15 cellular contexts compared by ENCODE assay signal in the genomic region with DNA sequence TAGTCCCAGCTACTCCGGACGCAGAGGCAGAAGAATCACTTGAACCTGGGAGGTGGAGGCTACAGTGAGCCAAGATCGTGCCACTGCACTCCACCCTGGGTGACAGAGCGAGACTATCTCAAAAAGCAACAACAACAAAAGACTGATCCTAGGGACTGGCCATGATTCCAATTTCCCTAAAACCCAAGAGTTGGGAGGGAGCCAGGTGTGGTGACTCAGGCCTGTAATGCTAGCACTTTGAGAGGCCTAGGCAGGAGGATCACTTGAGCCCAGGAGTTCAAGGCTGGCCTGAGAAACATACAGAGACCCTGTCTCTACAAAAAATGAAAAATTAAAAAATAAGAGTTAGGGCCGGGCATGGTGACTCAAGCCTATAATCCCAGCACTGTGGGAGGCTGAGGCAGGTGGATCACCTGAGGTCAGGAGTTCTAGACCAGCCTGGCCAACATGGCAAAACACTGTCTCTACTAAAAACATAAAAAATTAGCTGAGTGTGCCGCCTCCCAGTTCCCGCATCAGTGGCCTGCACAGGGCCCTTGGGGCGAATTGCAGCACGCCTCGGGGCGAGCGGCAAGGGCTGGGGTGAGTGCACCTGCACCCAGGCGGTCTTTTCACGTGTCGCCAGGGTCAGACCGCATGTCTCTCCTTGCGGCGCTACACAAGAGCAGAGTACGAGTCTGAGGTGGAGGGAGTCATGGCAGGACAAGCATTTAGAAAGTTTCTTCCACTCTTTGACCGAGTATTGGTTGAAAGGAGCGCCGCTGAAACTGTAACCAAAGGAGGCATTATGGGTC. TPM values are rescaled to one million over a fixed set of nuclear protein-coding genes. Genes with fewer than 3 reads are reported as not detected.
A peak's percentile ranks its signal among the peaks of the same experiment; 100 is the strongest.
DNase-seq lines count a peak whose midpoint lies in the region; ATAC-seq, FAIRE-seq and TF ChIP-seq lines count a peak whose summit lies in the region.
"Had no signal": no experiment of that assay in that cellular context is flagged by ENCODE, and none has a peak within 500 bp of the region (broad histone marks: within the 10 kb centered on the region; RNA-seq: fewer than 3 reads in every experiment).

No MANE protein-coding gene starts in this region.

- no peak overlapping the region for H2AFZ ChIP-seq in HepG2 (ENCODE audit: low read length)

- WGBS in HepG2 (ENCODE audit: low lambda C conversion rate), result 58% methylated on average over 22 of the region's 22 CpGs
- 82% methylated on average over 9 of the region's 22 CpGs for WGBS in right lobe of liver (ENCODE audit: insufficient coverage, low coverage, low lambda C conversion rate, missing lambda C conversion rate)
- 88 to 91% methylated on average over 11 to 21 of the region's 22 CpGs for WGBS in esophagus squamous epithelium, 2 donors

- DNase-seq in HepG2 (ENCODE audit: low spot score) (no peak), right lobe of liver (no peak), epithelial cell of esophagus (ENCODE audit: low read depth) (peak; percentile 47), posterior vena cava (ENCODE audit: low spot score) (peak; percentile 56), GM13976 (ENCODE audit: low spot score) (no peak), sciatic nerve (ENCODE audit: low spot score) (no peak), esophagus squamous epithelium (lab: John Stamatoyannopoulos, UW) (no peak)
- DNase-seq: 8988T; CD4-positive, CD25-positive, alpha-beta regulatory T cell; DMS53; GF-D8; HCEC 1CT; IMR-90 had no signal

- no peaks in the 10 kb centered on the region; a peak in 1 of 5 replicates for H3K27me3 ChIP-seq in HepG2 (ENCODE audit: control insufficient read depth in 1 of 2, insufficient read depth in 2 of 2, low read length in 2 of 2)
- no peaks in the 10 kb centered on the region for H3K27me3 ChIP-seq in right lobe of liver
- no peaks in the 10 kb centered on the region for H3K27me3 ChIP-seq in esophagus squamous epithelium
- H3K27me3 ChIP-seq: BLaER1 treated with 17β-estradiol and CSF1 and Interleukin-3, amounts not matched to agents 10 nM and 100 nM had no signal

- CTCF ChIA-PET in HepG2 (lab: Yijun Ruan, JAX; ENCODE audit: low intra/inter-chr PET ratio, low total read pairs), result no interaction called here

- TF ChIP-seq RAD21 in HepG2 (CRISPR knock-in tag; IDR thresholded peaks at IDR 0.05), result no peak

- no peak overlapping the region for H3K9ac ChIP-seq in HepG2 (ENCODE audit: insufficient read depth, low read depth, low read length)
- H3K9ac ChIP-seq: BLaER1 treated with 17β-estradiol and CSF1 and Interleukin-3, amounts not matched to agents 10 nM and 100 nM had no signal

- no peak for TF ChIP-seq POLR2A in HepG2 (IDR thresholded peaks at IDR 0.05; ENCODE audit: insufficient read depth in 1 of 2, low read depth in 2 of 2, low read length in 2 of 2)
- no peak for TF ChIP-seq POLR2A in right lobe of liver (IDR thresholded peaks at IDR 0.05)
- TF ChIP-seq POLR2A in esophagus squamous epithelium (IDR thresholded peaks at IDR 0.05), result no peak

- H3K27ac ChIP-seq in HepG2 (ENCODE audit: extremely low read length, insufficient read depth, low read length), result no peak overlapping the region
- H3K27ac ChIP-seq in right lobe of liver, result no peak overlapping the region
- no peak overlapping the region for H3K27ac ChIP-seq in esophagus squamous epithelium
- H3K27ac ChIP-seq: BLaER1 treated with 17β-estradiol and CSF1 and Interleukin-3, amounts not matched to agents 10 nM and 100 nM had no signal

- TF ChIP-seq EP300 in HepG2 (IDR thresholded peaks at IDR 0.05; ENCODE audit: low read depth in 2 of 2, low read length in 2 of 2), result no peak
- TF ChIP-seq EP300 in HepG2 (CRISPR knock-in tag; IDR thresholded peaks at IDR 0.05; ENCODE audit: borderline replicate concordance), result no peak

- in situ Hi-C loops in HepG2 (cut with HindIII; ENCODE audit: extremely low pct_ligation_motif_present, low pct_unique_long_range_greater_than_20kb), result no loop called here
- in situ Hi-C loops in GM13976 (cut with MboI; ENCODE audit: low sequenced_read_pairs, unreplicated experiment), result no loop called here

- ATAC-seq in HepG2 (no peak), right lobe of liver (no peak), sciatic nerve (no peak)

- intact Hi-C loops in HepG2 (cut with micrococcal nuclease; ENCODE audit: unreplicated experiment), result no loop called here
- intact Hi-C loops in right lobe of liver (cut with DNase I), result no loop called here
- intact Hi-C loops in posterior vena cava (cut with DNase I), result loop anchor here in 1 of 2 donors (10.0 kb wide), 1 partner anchor 139 kb away; no protein-coding TSS in a partner anchor
- intact Hi-C loops in sciatic nerve (cut with DNase I), result no loop called here
- intact Hi-C loops in esophagus squamous epithelium (cut with DNase I), result no loop called here

- H3K4me3 ChIP-seq in HepG2 (replicated peaks in 1 of 3; ENCODE audit: insufficient read depth in 1 of 3, low read depth in 2 of 3, low read length in 3 of 3), result no peak overlapping the region
- H3K4me3 ChIP-seq in right lobe of liver, result no peak overlapping the region
- no peak overlapping the region for H3K4me3 ChIP-seq in epithelial cell of esophagus (ENCODE audit: low read length)
- H3K4me3 ChIP-seq in esophagus squamous epithelium, result no peak overlapping the region
- H3K4me3 ChIP-seq: BLaER1 treated with 17β-estradiol and CSF1 and Interleukin-3, amounts not matched to agents 10 nM and 100 nM had no signal

- no peaks in the 10 kb centered on the region for H3K79me2 ChIP-seq in HepG2 (ENCODE audit: insufficient read depth, low read length)

- H3K4me1 ChIP-seq in HepG2 (ENCODE audit: insufficient read depth, low read length) (no peaks in the 10 kb centered on the region), right lobe of liver (no peaks in the 10 kb centered on the region), esophagus squamous epithelium (no peaks in the 10 kb centered on the region)
- H3K4me1 ChIP-seq: BLaER1 treated with 17β-estradiol and CSF1 and Interleukin-3, amounts not matched to agents 10 nM and 100 nM had no signal

- H3K4me2 ChIP-seq in HepG2 (ENCODE audit: low read depth, low read length), result no peak overlapping the region
- H3K4me2 ChIP-seq: BLaER1 treated with 17β-estradiol and CSF1 and Interleukin-3, amounts not matched to agents 10 nM and 100 nM had no signal

- H3K36me3 ChIP-seq in HepG2 (replicated peaks in 1 of 2; ENCODE audit: control insufficient read depth in 1 of 2, insufficient read depth in 2 of 2, low read length in 2 of 2), result no peaks in the 10 kb centered on the region
- H3K36me3 ChIP-seq in right lobe of liver, result no peaks in the 10 kb centered on the region
- H3K36me3 ChIP-seq in esophagus squamous epithelium, result peaks cover 0 to 72% (median 4%) of the 10 kb centered on the region in 3 donors

- H4K20me1 ChIP-seq in HepG2 (ENCODE audit: insufficient read depth, low read length), result no peaks in the 10 kb centered on the region
- H4K20me1 ChIP-seq: BLaER1 treated with 17β-estradiol and CSF1 and Interleukin-3, amounts not matched to agents 10 nM and 100 nM had no signal

- FAIRE-seq in HepG2 (lab: Jason Lieb, UNC), result no peak
- FAIRE-seq: H1 had no signal

- BruUV-seq in HepG2 (replicated peaks; lab: Mats Ljungman, UMichigan), result no TSS peak

- TF ChIP-seq CTCF in HepG2 (CRISPR knock-in tag; IDR thresholded peaks at IDR 0.05), result no peak
- TF ChIP-seq CTCF in right lobe of liver (IDR thresholded peaks at IDR 0.05), result no peak
- TF ChIP-seq CTCF in epithelial cell of esophagus (IDR thresholded peaks at IDR 0.05; ENCODE audit: insufficient read depth, low read depth, low read length, missing control alignments), result no peak
- TF ChIP-seq CTCF in GM13976 (IDR thresholded peaks at IDR 0.05; ENCODE audit: borderline replicate concordance, control extremely low read depth, extremely low read depth, insufficient read depth, missing control alignments), result no peak
- no peak for TF ChIP-seq CTCF in esophagus squamous epithelium (IDR thresholded peaks at IDR 0.05)

- POLR2A ChIA-PET in HepG2 (lab: Yijun Ruan, JAX), result no interaction called here

- H3K9me3 ChIP-seq in HepG2 (ENCODE audit: low read length), result no peaks in the 10 kb centered on the region
- no peaks in the 10 kb centered on the region for H3K9me3 ChIP-seq in right lobe of liver
- no peaks in the 10 kb centered on the region for H3K9me3 ChIP-seq in esophagus squamous epithelium

RNA-seq across cellular contexts. Expression of a gene that starts 40.8 kb away (rescaled TPM):
- total RNA-seq in HepG2 (2016; rRNA removed; fragmentation: Illumina TruSeq; extraction: Trizol) (not detected in 2 replicates), right lobe of liver (under 1 TPM in 1 of 6 experiments, not detected in 5; 0.06 TPM), posterior vena cava (1 to 10 TPM; 2.9 to 3.4 TPM), sciatic nerve (10.2 TPM), esophagus squamous epithelium (100 to 1,000 TPM in 2 of 4 donors, 10 to 100 TPM in 2; 36.8 to 192 (median 95.0) TPM)
- not detected in 2 replicates for total RNA-seq in HepG2 (2016; cell fraction: cytosol; rRNA removed; fragmentation: Illumina TruSeq; extraction: Trizol; ENCODE audit: low read depth)
- not detected in 2 replicates for total RNA-seq in HepG2 (2016; cell fraction: insoluble cytoplasmic fraction; rRNA removed; fragmentation: Illumina TruSeq; extraction: Trizol)
- total RNA-seq in HepG2 (2016; cell fraction: membrane; rRNA removed; fragmentation: Illumina TruSeq; extraction: Trizol), result not detected in 2 replicates
- 0.22 TPM in 1 of 2 replicates, not detected in the other for total RNA-seq in HepG2 (2016; cell fraction: nucleus; rRNA removed; fragmentation: Illumina TruSeq; extraction: Trizol)
- 0.11 and 0.57 TPM in 2 replicates for polyA plus RNA-seq in HepG2 (2011; rRNA removed)
- 0.09 and 0.32 TPM in 2 replicates for polyA plus RNA-seq in HepG2 (2011; cell fraction: cytosol; rRNA removed)
- polyA plus RNA-seq in HepG2 (2011; cell fraction: nucleus; rRNA removed), result 0.19 and 0.23 TPM in 2 replicates
- polyA plus RNA-seq in HepG2 (2012), result 0.12 and 0.25 TPM in 2 replicates
- not detected in 2 replicates for polyA plus RNA-seq in HepG2 (2016; cell fraction: cytosol; fragmentation: Illumina TruSeq; extraction: Trizol; ENCODE audit: low read depth)
- polyA plus RNA-seq in HepG2 (2016; cell fraction: insoluble cytoplasmic fraction; fragmentation: Illumina TruSeq; extraction: Trizol; ENCODE audit: low read depth), result 0.22 TPM in 1 of 2 replicates, not detected in the other
- polyA plus RNA-seq in HepG2 (2016; cell fraction: membrane; fragmentation: Illumina TruSeq; extraction: Trizol; ENCODE audit: low read depth), result not detected in 2 replicates
- polyA plus RNA-seq in HepG2 (2016; cell fraction: nucleus; fragmentation: Illumina TruSeq; extraction: Trizol; ENCODE audit: insufficient read depth, low read depth), result not detected in 2 replicates
- 1.1 TPM in 1 of 2 replicates, not detected in the other for polyA minus RNA-seq in HepG2 (2011; rRNA and poly(A)+ RNA removed; ENCODE audit: low replicate concordance)
- not detected in 2 replicates for polyA minus RNA-seq in HepG2 (2011; cell fraction: cytosol; rRNA and poly(A)+ RNA removed)
- polyA minus RNA-seq in HepG2 (2011; cell fraction: nucleus; rRNA and poly(A)+ RNA removed), result not detected in 2 replicates
- total RNA-seq: IMR-90 had no signal
- polyA plus RNA-seq: IMR-90 had no signal

RNA-seq across cellular contexts. Expression of a gene that starts 51.2 kb away (rescaled TPM):
- 0.70 and 0.95 TPM in 2 replicates for total RNA-seq in HepG2 (2016; rRNA removed; fragmentation: Illumina TruSeq; extraction: Trizol)
- 0.10 and 0.18 TPM in 2 replicates for total RNA-seq in HepG2 (2016; cell fraction: cytosol; rRNA removed; fragmentation: Illumina TruSeq; extraction: Trizol; ENCODE audit: low read depth)
- total RNA-seq in HepG2 (2016; cell fraction: insoluble cytoplasmic fraction; rRNA removed; fragmentation: Illumina TruSeq; extraction: Trizol), result 0.51 and 1.0 TPM in 2 replicates
- total RNA-seq in HepG2 (2016; cell fraction: membrane; rRNA removed; fragmentation: Illumina TruSeq; extraction: Trizol), result 0.17 and 0.31 TPM in 2 replicates
- total RNA-seq in HepG2 (2016; cell fraction: nucleus; rRNA removed; fragmentation: Illumina TruSeq; extraction: Trizol), result 1.9 and 2.1 TPM in 2 replicates
- polyA plus RNA-seq in HepG2 (2011; rRNA removed), result 9.8 and 10.0 TPM in 2 replicates
- 3.0 and 7.2 TPM in 2 replicates for polyA plus RNA-seq in HepG2 (2011; cell fraction: cytosol; rRNA removed)
- 4.1 and 7.8 TPM in 2 replicates for polyA plus RNA-seq in HepG2 (2011; cell fraction: nucleus; rRNA removed)
- 25.1 and 45.8 TPM in 2 replicates for polyA plus RNA-seq in HepG2 (2012)
- polyA plus RNA-seq in HepG2 (2016; cell fraction: cytosol; fragmentation: Illumina TruSeq; extraction: Trizol; ENCODE audit: low read depth), result 0.11 and 0.24 TPM in 2 replicates
- 0.56 and 1.3 TPM in 2 replicates for polyA plus RNA-seq in HepG2 (2016; cell fraction: insoluble cytoplasmic fraction; fragmentation: Illumina TruSeq; extraction: Trizol; ENCODE audit: low read depth)
- 0.18 and 0.21 TPM in 2 replicates for polyA plus RNA-seq in HepG2 (2016; cell fraction: membrane; fragmentation: Illumina TruSeq; extraction: Trizol; ENCODE audit: low read depth)
- polyA plus RNA-seq in HepG2 (2016; cell fraction: nucleus; fragmentation: Illumina TruSeq; extraction: Trizol; ENCODE audit: insufficient read depth, low read depth), result 2.6 and 4.5 TPM in 2 replicates
- 1.1 and 21.8 TPM in 2 replicates for polyA minus RNA-seq in HepG2 (2011; rRNA and poly(A)+ RNA removed; ENCODE audit: low replicate concordance)
- polyA minus RNA-seq in HepG2 (2011; cell fraction: cytosol; rRNA and poly(A)+ RNA removed), result 16.0 and 28.9 TPM in 2 replicates
- 5.7 and 10.7 TPM in 2 replicates for polyA minus RNA-seq in HepG2 (2011; cell fraction: nucleus; rRNA and poly(A)+ RNA removed)
- total RNA-seq in right lobe of liver, result 100 to 1,000 TPM in 1 of 6 experiments, 10 to 100 TPM in 5; 54.3 to 130 (median 76.5) TPM
- total RNA-seq in posterior vena cava, result not detected
- total RNA-seq in sciatic nerve, result 55.7 TPM
- total RNA-seq in esophagus squamous epithelium, result 100 to 1,000 TPM in 3 of 4 donors, 10 to 100 TPM in 1; 72.7 to 302 (median 160) TPM
- polyA plus RNA-seq: IMR-90 had no signal

Comparison
In these comparisons a context has a peak if more than half of its experiments do, and no peak if none do; other contexts are left out.
1. RNA of a gene that starts 51.2 kb away (total RNA-seq): 72.7 to 302 TPM in esophagus squamous epithelium, 54.3 to 130 TPM in right lobe of liver and 55.7 TPM in sciatic nerve (single experiment); 0.10 to 2.1 TPM in HepG2 and not detected in posterior vena cava; every median in the first group is over 10 times any median in the second.
2. DNase-seq: peak in epithelial cell of esophagus (single experiment) and posterior vena cava (single experiment); none in HepG2 (single experiment), right lobe of liver (0 of 3), GM13976 (single experiment), sciatic nerve (single experiment) and esophagus squamous epithelium (single experiment).